Comparison of ENCODE assay signal across 1 cellular context in genomic region chr3:150409527-150410310, GRCh38.
TF ChIP-seq lines count a peak whose summit lies in the region.

No MANE protein-coding gene starts in this region.

TF ChIP-seq in HepG2, 621 proteins besides CTCF, POLR2A, EP300 and RAD21 (continued from another document):
- no peak for TF ChIP-seq SKIL (CRISPR knock-in tag; IDR thresholded peaks at IDR 0.05; ENCODE audit: borderline replicate concordance)
- 0 out of 2 replicates have a peak, but pooled peaks have one; percentile 30 for TF ChIP-seq ZNF850 (CRISPR knock-in tag; conservative IDR thresholded peaks at IDR 0.05)
- 0 out of 2 replicates have a peak, but pooled peaks have one; percentile 41 for TF ChIP-seq ZBTB7A (CRISPR knock-in tag; IDR thresholded peaks at IDR 0.05)
- 0 out of 2 replicates have a peak, but pooled peaks have one; percentile 8 for TF ChIP-seq ISL2 (CRISPR knock-in tag; IDR thresholded peaks at IDR 0.05)
- TF ChIP-seq, protein P1, sequence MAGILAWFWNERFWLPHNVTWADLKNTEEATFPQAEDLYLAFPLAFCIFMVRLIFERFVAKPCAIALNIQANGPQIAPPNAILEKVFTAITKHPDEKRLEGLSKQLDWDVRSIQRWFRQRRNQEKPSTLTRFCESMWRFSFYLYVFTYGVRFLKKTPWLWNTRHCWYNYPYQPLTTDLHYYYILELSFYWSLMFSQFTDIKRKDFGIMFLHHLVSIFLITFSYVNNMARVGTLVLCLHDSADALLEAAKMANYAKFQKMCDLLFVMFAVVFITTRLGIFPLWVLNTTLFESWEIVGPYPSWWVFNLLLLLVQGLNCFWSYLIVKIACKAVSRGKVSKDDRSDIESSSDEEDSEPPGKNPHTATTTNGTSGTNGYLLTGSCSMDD (CRISPR knock-in tag; IDR thresholded peaks at IDR 0.05): no peak
- peak; percentile 32; the same call in 1 of the 2 replicates for TF ChIP-seq TAF1 (CRISPR knock-in tag; IDR thresholded peaks at IDR 0.05)
- TF ChIP-seq ZNF235 (CRISPR knock-in tag; IDR thresholded peaks at IDR 0.05; ENCODE audit: borderline replicate concordance): no peak; the same call in 1 of the 2 replicates
- no peak for TF ChIP-seq MYNN (CRISPR knock-in tag; IDR thresholded peaks at IDR 0.05; ENCODE audit: low read depth)
- TF ChIP-seq ZNF121 (CRISPR knock-in tag; IDR thresholded peaks at IDR 0.05): peak; percentile 36; the same call in 1 of the 2 replicates
- TF ChIP-seq, protein P2, sequence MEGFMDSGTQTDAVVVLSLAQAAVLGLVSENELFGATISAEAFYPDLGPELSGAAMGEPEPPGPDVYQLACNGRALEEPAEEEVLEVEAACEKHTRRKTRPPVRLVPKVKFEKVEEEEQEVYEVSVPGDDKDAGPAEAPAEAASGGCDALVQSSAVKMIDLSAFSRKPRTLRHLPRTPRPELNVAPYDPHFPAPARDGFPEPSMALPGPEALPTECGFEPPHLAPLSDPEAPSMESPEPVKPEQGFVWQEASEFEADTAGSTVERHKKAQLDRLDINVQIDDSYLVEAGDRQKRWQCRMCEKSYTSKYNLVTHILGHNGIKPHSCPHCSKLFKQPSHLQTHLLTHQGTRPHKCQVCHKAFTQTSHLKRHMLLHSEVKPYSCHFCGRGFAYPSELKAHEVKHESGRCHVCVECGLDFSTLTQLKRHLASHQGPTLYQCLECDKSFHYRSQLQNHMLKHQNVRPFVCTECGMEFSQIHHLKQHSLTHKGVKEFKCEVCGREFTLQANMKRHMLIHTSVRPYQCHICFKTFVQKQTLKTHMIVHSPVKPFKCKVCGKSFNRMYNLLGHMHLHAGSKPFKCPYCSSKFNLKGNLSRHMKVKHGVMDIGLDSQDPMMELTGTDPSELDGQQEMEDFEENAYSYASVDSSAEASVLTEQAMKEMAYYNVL (CRISPR knock-in tag; IDR thresholded peaks at IDR 0.05; ENCODE audit: borderline replicate concordance): no peak; the same call in 1 of the 2 replicates
- TF ChIP-seq ZNF841 (CRISPR knock-in tag; IDR thresholded peaks at IDR 0.05; ENCODE audit: borderline replicate concordance): peak; percentile 22; the same call in 1 of the 2 replicates
- TF ChIP-seq NFE2L2 (IDR thresholded peaks at IDR 0.05; ENCODE audit: low read length): peak; percentile 16; the same call in 1 of the 2 replicates
- TF ChIP-seq REL (CRISPR knock-in tag; conservative IDR thresholded peaks at IDR 0.05): peak; percentile 62; the same call in 1 of the 2 replicates
- 0 out of 2 replicates have a peak, but pooled peaks have one; percentile 4 for TF ChIP-seq KDM5A (IDR thresholded peaks at IDR 0.05; ENCODE audit: borderline replicate concordance, low read length)
- TF ChIP-seq RARG (CRISPR knock-in tag; IDR thresholded peaks at IDR 0.05; ENCODE audit: low read depth): no peak
- TF ChIP-seq ZNF441 (CRISPR knock-in tag; IDR thresholded peaks at IDR 0.05; ENCODE audit: borderline replicate concordance): no peak; the same call in 1 of the 2 replicates
- TF ChIP-seq ZMAT3 (CRISPR knock-in tag; conservative IDR thresholded peaks at IDR 0.05): no peak
- TF ChIP-seq YY1 (IDR thresholded peaks at IDR 0.05; ENCODE audit: insufficient read depth, insufficient replicate concordance, low read depth, low read length): peak; percentile 71
- no peak for TF ChIP-seq NONO (IDR thresholded peaks at IDR 0.05)
- TF ChIP-seq NONO (CRISPR knock-in tag; conservative IDR thresholded peaks at IDR 0.05): peak; percentile 83; the same call in 1 of the 2 replicates
- TF ChIP-seq, protein P3, sequence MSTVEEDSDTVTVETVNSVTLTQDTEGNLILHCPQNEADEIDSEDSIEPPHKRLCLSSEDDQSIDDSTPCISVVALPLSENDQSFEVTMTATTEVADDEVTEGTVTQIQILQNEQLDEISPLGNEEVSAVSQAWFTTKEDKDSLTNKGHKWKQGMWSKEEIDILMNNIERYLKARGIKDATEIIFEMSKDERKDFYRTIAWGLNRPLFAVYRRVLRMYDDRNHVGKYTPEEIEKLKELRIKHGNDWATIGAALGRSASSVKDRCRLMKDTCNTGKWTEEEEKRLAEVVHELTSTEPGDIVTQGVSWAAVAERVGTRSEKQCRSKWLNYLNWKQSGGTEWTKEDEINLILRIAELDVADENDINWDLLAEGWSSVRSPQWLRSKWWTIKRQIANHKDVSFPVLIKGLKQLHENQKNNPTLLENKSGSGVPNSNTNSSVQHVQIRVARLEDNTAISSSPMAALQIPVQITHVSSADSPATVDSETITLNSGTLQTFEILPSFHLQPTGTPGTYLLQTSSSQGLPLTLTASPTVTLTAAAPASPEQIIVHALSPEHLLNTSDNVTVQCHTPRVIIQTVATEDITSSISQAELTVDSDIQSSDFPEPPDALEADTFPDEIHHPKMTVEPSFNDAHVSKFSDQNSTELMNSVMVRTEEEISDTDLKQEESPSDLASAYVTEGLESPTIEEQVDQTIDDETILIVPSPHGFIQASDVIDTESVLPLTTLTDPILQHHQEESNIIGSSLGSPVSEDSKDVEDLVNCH (CRISPR knock-in tag; IDR thresholded peaks at IDR 0.05): no peak
- no peak for TF ChIP-seq GTF3A (CRISPR knock-in tag; conservative IDR thresholded peaks at IDR 0.05)
- TF ChIP-seq HNRNPLL (IDR thresholded peaks at IDR 0.05; ENCODE audit: low read depth, low read length, poor library complexity, severe bottlenecking): peak; percentile 87
- TF ChIP-seq, protein P4, sequence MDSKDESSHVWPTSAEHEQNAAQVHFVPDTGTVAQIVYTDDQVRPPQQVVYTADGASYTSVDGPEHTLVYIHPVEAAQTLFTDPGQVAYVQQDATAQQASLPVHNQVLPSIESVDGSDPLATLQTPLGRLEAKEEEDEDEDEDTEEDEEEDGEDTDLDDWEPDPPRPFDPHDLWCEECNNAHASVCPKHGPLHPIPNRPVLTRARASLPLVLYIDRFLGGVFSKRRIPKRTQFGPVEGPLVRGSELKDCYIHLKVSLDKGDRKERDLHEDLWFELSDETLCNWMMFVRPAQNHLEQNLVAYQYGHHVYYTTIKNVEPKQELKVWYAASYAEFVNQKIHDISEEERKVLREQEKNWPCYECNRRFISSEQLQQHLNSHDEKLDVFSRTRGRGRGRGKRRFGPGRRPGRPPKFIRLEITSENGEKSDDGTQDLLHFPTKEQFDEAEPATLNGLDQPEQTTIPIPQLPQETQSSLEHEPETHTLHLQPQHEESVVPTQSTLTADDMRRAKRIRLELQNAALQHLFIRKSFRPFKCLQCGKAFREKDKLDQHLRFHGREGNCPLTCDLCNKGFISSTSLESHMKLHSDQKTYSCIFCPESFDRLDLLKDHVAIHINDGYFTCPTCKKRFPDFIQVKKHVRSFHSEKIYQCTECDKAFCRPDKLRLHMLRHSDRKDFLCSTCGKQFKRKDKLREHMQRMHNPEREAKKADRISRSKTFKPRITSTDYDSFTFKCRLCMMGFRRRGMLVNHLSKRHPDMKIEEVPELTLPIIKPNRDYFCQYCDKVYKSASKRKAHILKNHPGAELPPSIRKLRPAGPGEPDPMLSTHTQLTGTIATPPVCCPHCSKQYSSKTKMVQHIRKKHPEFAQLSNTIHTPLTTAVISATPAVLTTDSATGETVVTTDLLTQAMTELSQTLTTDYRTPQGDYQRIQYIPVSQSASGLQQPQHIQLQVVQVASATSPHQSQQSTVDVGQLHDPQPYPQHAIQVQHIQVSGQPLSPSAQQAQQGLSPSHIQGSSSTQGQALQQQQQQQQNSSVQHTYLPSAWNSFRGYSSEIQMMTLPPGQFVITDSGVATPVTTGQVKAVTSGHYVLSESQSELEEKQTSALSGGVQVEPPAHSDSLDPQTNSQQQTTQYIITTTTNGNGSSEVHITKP (CRISPR knock-in tag; IDR thresholded peaks at IDR 0.05; ENCODE audit: low read depth): peak; percentile 97
- peak; percentile 34; the same call in 1 of the 2 replicates for TF ChIP-seq ZBTB7B (CRISPR knock-in tag; IDR thresholded peaks at IDR 0.05)
- no peak for TF ChIP-seq ZNF577 (CRISPR knock-in tag; IDR thresholded peaks at IDR 0.05; ENCODE audit: borderline replicate concordance, low read depth)
- TF ChIP-seq ZNF562 (CRISPR knock-in tag; IDR thresholded peaks at IDR 0.05; ENCODE audit: borderline replicate concordance): peak; percentile 30; the same call in 1 of the 2 replicates
- TF ChIP-seq, protein P5, sequence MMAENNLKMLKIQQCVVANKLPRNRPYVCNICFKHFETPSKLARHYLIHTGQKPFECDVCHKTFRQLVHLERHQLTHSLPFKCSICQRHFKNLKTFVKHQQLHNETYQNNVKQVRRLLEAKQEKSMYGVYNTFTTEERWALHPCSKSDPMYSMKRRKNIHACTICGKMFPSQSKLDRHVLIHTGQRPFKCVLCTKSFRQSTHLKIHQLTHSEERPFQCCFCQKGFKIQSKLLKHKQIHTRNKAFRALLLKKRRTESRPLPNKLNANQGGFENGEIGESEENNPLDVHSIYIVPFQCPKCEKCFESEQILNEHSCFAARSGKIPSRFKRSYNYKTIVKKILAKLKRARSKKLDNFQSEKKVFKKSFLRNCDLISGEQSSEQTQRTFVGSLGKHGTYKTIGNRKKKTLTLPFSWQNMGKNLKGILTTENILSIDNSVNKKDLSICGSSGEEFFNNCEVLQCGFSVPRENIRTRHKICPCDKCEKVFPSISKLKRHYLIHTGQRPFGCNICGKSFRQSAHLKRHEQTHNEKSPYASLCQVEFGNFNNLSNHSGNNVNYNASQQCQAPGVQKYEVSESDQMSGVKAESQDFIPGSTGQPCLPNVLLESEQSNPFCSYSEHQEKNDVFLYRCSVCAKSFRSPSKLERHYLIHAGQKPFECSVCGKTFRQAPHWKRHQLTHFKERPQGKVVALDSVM (CRISPR knock-in tag; IDR thresholded peaks at IDR 0.05): peak; percentile 19; the same call in 1 of the 2 replicates
- TF ChIP-seq, protein P6, sequence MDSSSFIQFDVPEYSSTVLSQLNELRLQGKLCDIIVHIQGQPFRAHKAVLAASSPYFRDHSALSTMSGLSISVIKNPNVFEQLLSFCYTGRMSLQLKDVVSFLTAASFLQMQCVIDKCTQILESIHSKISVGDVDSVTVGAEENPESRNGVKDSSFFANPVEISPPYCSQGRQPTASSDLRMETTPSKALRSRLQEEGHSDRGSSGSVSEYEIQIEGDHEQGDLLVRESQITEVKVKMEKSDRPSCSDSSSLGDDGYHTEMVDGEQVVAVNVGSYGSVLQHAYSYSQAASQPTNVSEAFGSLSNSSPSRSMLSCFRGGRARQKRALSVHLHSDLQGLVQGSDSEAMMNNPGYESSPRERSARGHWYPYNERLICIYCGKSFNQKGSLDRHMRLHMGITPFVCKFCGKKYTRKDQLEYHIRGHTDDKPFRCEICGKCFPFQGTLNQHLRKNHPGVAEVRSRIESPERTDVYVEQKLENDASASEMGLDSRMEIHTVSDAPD (CRISPR knock-in tag; IDR thresholded peaks at IDR 0.05): no peak
- TF ChIP-seq, protein P7, sequence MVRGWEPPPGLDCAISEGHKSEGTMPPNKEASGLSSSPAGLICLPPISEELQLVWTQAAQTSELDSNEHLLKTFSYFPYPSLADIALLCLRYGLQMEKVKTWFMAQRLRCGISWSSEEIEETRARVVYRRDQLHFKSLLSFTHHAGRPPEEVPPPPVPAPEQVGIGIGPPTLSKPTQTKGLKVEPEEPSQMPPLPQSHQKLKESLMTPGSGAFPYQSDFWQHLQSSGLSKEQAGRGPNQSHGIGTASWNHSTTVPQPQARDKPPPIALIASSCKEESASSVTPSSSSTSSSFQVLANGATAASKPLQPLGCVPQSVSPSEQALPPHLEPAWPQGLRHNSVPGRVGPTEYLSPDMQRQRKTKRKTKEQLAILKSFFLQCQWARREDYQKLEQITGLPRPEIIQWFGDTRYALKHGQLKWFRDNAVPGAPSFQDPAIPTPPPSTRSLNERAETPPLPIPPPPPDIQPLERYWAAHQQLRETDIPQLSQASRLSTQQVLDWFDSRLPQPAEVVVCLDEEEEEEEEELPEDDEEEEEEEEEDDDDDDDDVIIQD (CRISPR knock-in tag; IDR thresholded peaks at IDR 0.05; ENCODE audit: low read depth): 0 out of 2 replicates have a peak, but pooled peaks have one; percentile 28
- TF ChIP-seq ZNF230 (CRISPR knock-in tag; IDR thresholded peaks at IDR 0.05): no peak
